9 cellular contexts compared by ENCODE assay signal in the genomic region with DNA sequence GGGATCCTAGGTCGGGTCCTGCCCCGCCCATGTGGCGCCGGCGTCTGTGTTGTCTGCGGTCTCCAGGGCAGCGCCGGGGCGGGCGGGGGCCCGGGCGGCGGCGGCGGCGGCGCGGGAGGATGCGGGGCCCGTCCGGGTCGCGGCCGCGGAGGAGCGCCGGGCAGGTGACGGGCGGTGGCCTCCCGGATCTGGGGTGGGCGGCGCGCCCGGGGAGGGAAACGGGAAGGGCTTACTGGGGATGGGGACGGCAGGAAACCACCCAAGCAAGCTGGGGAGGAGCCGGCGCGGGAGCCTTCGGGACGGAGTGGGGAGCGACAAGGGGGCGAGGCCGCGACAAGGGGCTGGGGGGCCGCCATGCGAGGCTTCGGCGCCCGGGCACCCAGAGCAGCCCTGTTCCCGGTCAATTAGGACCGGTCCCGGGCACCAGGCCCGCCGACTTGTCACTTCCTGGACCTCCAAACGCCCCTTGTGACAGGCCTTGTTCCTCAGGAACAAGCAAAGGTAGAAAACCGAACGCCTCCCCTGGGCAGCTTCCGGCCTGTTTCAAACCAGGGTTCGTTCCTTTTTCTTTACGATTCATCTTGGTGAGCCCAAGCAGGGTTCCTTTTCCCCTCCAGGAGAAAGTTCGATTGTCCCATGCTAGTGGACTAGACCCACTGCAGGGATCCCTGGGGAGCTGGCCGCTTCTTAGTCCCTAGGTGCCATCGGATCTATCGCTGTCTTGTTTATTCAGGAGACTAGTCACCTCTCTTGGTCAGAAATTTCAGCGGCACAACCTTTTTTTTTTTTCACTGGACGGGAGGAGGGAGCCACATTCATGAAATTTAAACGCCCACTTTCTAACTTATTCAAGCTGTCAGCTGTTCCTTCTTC. TPM values are rescaled to one million over a fixed set of nuclear protein-coding genes. Genes with fewer than 3 reads are reported as not detected.
DNase-seq lines count a peak whose midpoint lies in the region; ATAC-seq, FAIRE-seq and TF ChIP-seq lines count a peak whose summit lies in the region.
"Had no signal": no experiment of that assay in that cellular context is flagged by ENCODE, and none has a peak within 500 bp of the region (broad histone marks: within the 10 kb centered on the region; RNA-seq: fewer than 3 reads in every experiment).

No MANE protein-coding gene starts in this region.

- no peak overlapping the region for H3K27ac ChIP-seq in iPS-20b (ENCODE audit: low read length)

- no peaks in the 10 kb centered on the region for H3K36me3 ChIP-seq in iPS-20b (ENCODE audit: insufficient read depth, low read depth, low read length)
- H3K36me3 ChIP-seq in skeletal muscle satellite cell (ENCODE audit: insufficient read depth, low read length), result no peaks in the 10 kb centered on the region

- DNase-seq in GM12892 (ENCODE audit: insufficient read length), result peak; percentile 32
- peak; percentile 45 for DNase-seq in HTR-8/SVneo (ENCODE audit: insufficient read length, low spot score)
- peak; percentile 31 for DNase-seq in T-helper 9 cell

- H3K4me3 ChIP-seq in iPS-20b (ENCODE audit: low read length) (peak overlapping the region; percentile 82), skeletal muscle satellite cell (ENCODE audit: low read length) (peak overlapping the region; percentile 76)

- FAIRE-seq in GM12892 (lab: Jason Lieb, UNC) (peak; percentile 91), HTR-8/SVneo (lab: Jason Lieb, UNC) (no peak)

- no peak for ATAC-seq in GM19328 (IDR thresholded peaks at IDR 0.05; ENCODE audit: unreplicated experiment)
- ATAC-seq in GM18870 (IDR thresholded peaks at IDR 0.05; ENCODE audit: unreplicated experiment), result no peak

- H3K27me3 ChIP-seq in iPS-20b (ENCODE audit: insufficient read depth, low read length) (peaks cover 23% of the 10 kb centered on the region), skeletal muscle satellite cell (ENCODE audit: control insufficient read depth, insufficient read depth, low read length) (peaks cover 25% of the 10 kb centered on the region)

- peaks cover 51% of the 10 kb centered on the region for H3K4me1 Mint-ChIP-seq in brain

- H3K27ac Mint-ChIP-seq in brain, result peak overlapping the region in 4 of 5 experiments; percentile 69 to 96 (median 90)

- H3K4me3 Mint-ChIP-seq in brain, result peak overlapping the region; percentile 81 to 94 (median 87)

- TF ChIP-seq CTCF in brain (conservative IDR thresholded peaks at IDR 0.05), result no peak

- H3K9me3 Mint-ChIP-seq in brain, result no peaks in the 10 kb centered on the region

- H3K9ac ChIP-seq in iPS-20b (ENCODE audit: low read depth, low read length) (peak overlapping the region; percentile 64), skeletal muscle satellite cell (ENCODE audit: low read depth, low read length) (peak overlapping the region; percentile 85)

- H3K36me3 Mint-ChIP-seq in brain, result peaks cover 11% of the 10 kb centered on the region

- H3K9me3 ChIP-seq in iPS-20b (ENCODE audit: insufficient read depth, low read depth, low read length), result no peaks in the 10 kb centered on the region
- H3K9me3 ChIP-seq in skeletal muscle satellite cell (replicated peaks; ENCODE audit: low read length), result no peaks in the 10 kb centered on the region

- H3K27me3 Mint-ChIP-seq in brain, result peaks cover 43% of the 10 kb centered on the region

- H3K4me2 ChIP-seq in skeletal muscle satellite cell (ENCODE audit: low read length), result peak overlapping the region; percentile 96

- TF ChIP-seq POLR2A in GM12892 (IDR thresholded peaks at IDR 0.05; ENCODE audit: low read depth, low read length), result 0 out of 2 replicates have a peak, but pooled peaks have one; percentile 31

- H3K4me1 ChIP-seq in iPS-20b (ENCODE audit: insufficient read depth, low read length), result peaks cover 16% of the 10 kb centered on the region; the same call in 1 of the 2 replicates
- H3K4me1 ChIP-seq in skeletal muscle satellite cell (ENCODE audit: control insufficient read depth, insufficient read depth, low read length), result peaks cover 6% of the 10 kb centered on the region

RNA-seq across cellular contexts. Expression of a gene that starts 0.5 kb away (rescaled TPM):
- polyA plus RNA-seq in GM12892 (2012; ENCODE audit: missing spikeins), result 2.0 TPM
- polyA plus RNA-seq in brain (ENCODE audit: insufficient read depth, low read depth, low replicate concordance), result 11.8 TPM
- 0.44 TPM in 1 of 2 replicates, not detected in the other for total RNA-seq in skeletal muscle satellite cell (2012; rRNA removed)

RNA-seq across cellular contexts. Expression of a gene that starts 44.7 kb away (rescaled TPM):
- polyA plus RNA-seq in GM12892 (2012; ENCODE audit: missing spikeins), result not detected
- not detected for polyA plus RNA-seq in brain (ENCODE audit: insufficient read depth, low read depth, low replicate concordance)
- 1.1 TPM in 1 of 2 replicates, not detected in the other for total RNA-seq in skeletal muscle satellite cell (2012; rRNA removed)
- total RNA-seq: glomerular endothelial cell had no signal
